ENCODE assay signal across 28 cellular contexts in genomic region chr10:131686781-131687419, GRCh38.
"Had no signal": no experiment of that assay in that cellular context is flagged by ENCODE, and none has a peak within 500 bp of the region (broad histone marks: within the 10 kb centered on the region; RNA-seq: fewer than 3 reads in every experiment).

No MANE protein-coding gene starts in this region.

- H3K4me2 ChIP-seq: SK-N-SH had no signal

- H3K4me1 Mint-ChIP-seq: activated naive CD8-positive, alpha-beta T cell treated with anti-CD3 and anti-CD28 coated beads, Interleukin-2, amount 10 ng/mL, durations not matched to agents 7 days and 5 days had no signal

- H3K27me3 ChIP-seq: adrenal gland, MG63 had no signal

- H3K9me3 ChIP-seq: adrenal gland, MG63, SK-N-SH had no signal

- H3K36me3 ChIP-seq: adrenal gland, MG63, WERI-Rb-1 had no signal

- H3K9ac ChIP-seq: SK-N-SH had no signal

- H3K36me3 Mint-ChIP-seq: activated naive CD8-positive, alpha-beta T cell treated with anti-CD3 and anti-CD28 coated beads, Interleukin-2, amount 10 ng/mL, durations not matched to agents 7 days and 5 days had no signal

- H3K27me3 Mint-ChIP-seq: activated naive CD8-positive, alpha-beta T cell treated with anti-CD3 and anti-CD28 coated beads, Interleukin-2, amount 10 ng/mL, durations not matched to agents 7 days and 5 days had no signal

- H3K27ac Mint-ChIP-seq: activated CD8-positive, alpha-beta T cell treated with anti-CD3 and anti-CD28 coated beads, Interleukin-2, amount 10 ng/mL, durations not matched to agents 7 days and 5 days; activated naive CD8-positive, alpha-beta T cell treated with anti-CD3 and anti-CD28 coated beads, Interleukin-2, amount 10 ng/mL, durations not matched to agents 7 days and 5 days had no signal

- H3K4me3 ChIP-seq: adrenal gland, MG63 had no signal

- ATAC-seq: activated CD4-positive, CD25-positive, alpha-beta regulatory T cell treated with anti-CD3 and anti-CD28 coated beads, Interleukin-2, amount 50 U/mL, for 24 hours; activated CD8-positive, alpha-beta T cell treated with anti-CD3 and anti-CD28 coated beads, Interleukin-2, amount 10 ng/mL, durations not matched to agents 7 days and 5 days; Panc1; Right ventricle myocardium inferior had no signal

- H3K4me3 Mint-ChIP-seq: activated CD8-positive, alpha-beta T cell treated with anti-CD3 and anti-CD28 coated beads, Interleukin-2, amount 10 ng/mL, durations not matched to agents 7 days and 5 days; activated naive CD8-positive, alpha-beta T cell treated with anti-CD3 and anti-CD28 coated beads, Interleukin-2, amount 10 ng/mL, durations not matched to agents 7 days and 5 days had no signal

- DNase-seq: activated CD4-positive, alpha-beta T cell treated with anti-CD3 and anti-CD28 coated beads for 4 hours; activated CD4-positive, alpha-beta T cell treated with anti-CD3 and anti-CD28 coated beads, Interleukin-2, amount 50 U/mL, for 4 hours; activated CD8-positive, alpha-beta memory T cell treated with anti-CD3 and anti-CD28 coated beads, Interleukin-2, amount 50 U/mL, for 48 hours; activated CD8-positive, alpha-beta T cell treated with anti-CD3 and anti-CD28 coated beads, Interleukin-2, amount 10 ng/mL, durations not matched to agents 7 days and 5 days; activated naive CD4-positive, alpha-beta T cell treated with anti-CD3 and anti-CD28 coated beads, Interleukin-2, amount 50 U/mL, for 16 hours; activated naive CD8-positive, alpha-beta T cell treated with anti-CD3 and anti-CD28 coated beads, Interleukin-2, amount 10 ng/mL, durations not matched to agents 7 days and 5 days; activated T-cell treated with anti-CD3 and anti-CD28 coated beads, Interleukin-2, amount 50 U/mL, for 1 hour; adrenal gland; anterior cingulate cortex; MG63; MV-4-11; NCI-H1092 treated with DMSO at 0.1 percent for 48 hours; NCI-H1417 treated with DMSO at 0.1 percent for 48 hours; NCI-H1694; NCI-H2029; NCI-H2107; NCI-H345; NCI-H510A; NCI-H69; NK-92 treated with Interleukin-12 subunit alpha and Interleukin-12 subunit beta, amount 100 ng/mL, for 24 hours; OCI-M1; RPMI8226; SK-N-SH; T-helper 1 cell; WERI-Rb-1 had no signal

- H3K27ac ChIP-seq: adrenal gland, WERI-Rb-1 had no signal
